8 cellular contexts compared by ENCODE assay signal in genomic region chr19:32971715-32972540, GRCh38. TPM values are rescaled to one million over a fixed set of nuclear protein-coding genes. Genes with fewer than 3 reads are reported as not detected.
DNase-seq lines count a peak whose midpoint lies in the region; ATAC-seq lines count a peak whose summit lies in the region.

Gene CEP89 (minus strand): TSS chr19:32971958. CDS start chr19:32971874, 84 bp downstream.
Gene FAAP24 (plus strand): TSS chr19:32972242. CDS start chr19:32973197, 955 bp downstream.

- WGBS in esophagus, 2 donors, result 1% methylated on average over 57 of the region's 57 CpGs

- H3K27me3 ChIP-seq in esophagus (ENCODE audit: control insufficient read depth in 1 of 2, insufficient read depth in 2 of 2, low read length in 2 of 2) (no peaks in the 10 kb centered on the region), mucosa of rectum (ENCODE audit: control insufficient read depth in 2 of 2, insufficient read depth in 2 of 2, low read length in 2 of 2) (no peaks in the 10 kb centered on the region)

- H3K36me3 ChIP-seq in esophagus (ENCODE audit: control insufficient read depth in 2 of 2, insufficient read depth in 2 of 2, low read length in 1 of 2) (peaks cover 0 to 2% of the 10 kb centered on the region in 2 donors), mucosa of rectum (ENCODE audit: control insufficient read depth in 2 of 2, insufficient read depth in 2 of 2, low read length in 2 of 2) (peaks cover 0 to 2% of the 10 kb centered on the region in 2 donors)

- peaks cover 4% of the 10 kb centered on the region for H3K36me3 Mint-ChIP-seq in IgD-negative memory B cell

- H3K27ac Mint-ChIP-seq in IgD-negative memory B cell, result peak within 1 kb of the TSS; percentile 89 to 98 (median 95)

- DNase-seq in DMS153 (lab: John Stamatoyannopoulos, UW) (peak; percentile 99), OCI-M1 (lab: John Stamatoyannopoulos, UW) (peak; percentile 100), activated T-cell treated with anti-CD3 and anti-CD28 coated beads for 48 hours (ENCODE audit: low read depth) (peak; percentile 96)
- peak; percentile 93 to 95 for DNase-seq in stimulated activated CD8-positive, alpha-beta memory T cell treated with anti-CD3 and anti-CD28 coated beads, Interleukin-4, amount 100 ng/mL, for 4 hours (ENCODE audit: low read depth in 2 of 2, low spot score in 1 of 2)

- no peaks in the 10 kb centered on the region for H3K9me3 Mint-ChIP-seq in IgD-negative memory B cell

- ATAC-seq in GM21576 (IDR thresholded peaks at IDR 0.05; ENCODE audit: unreplicated experiment), result peak; percentile 99

- H3K4me1 Mint-ChIP-seq in IgD-negative memory B cell, result peaks cover 12 to 17% (median 12%) of the 10 kb centered on the region in 3 donors

- peak within 1 kb of the TSS; percentile 96 to 99 (median 98) for H3K4me3 Mint-ChIP-seq in IgD-negative memory B cell

- peak within 1 kb of the TSS; percentile 74 to 96 for H3K4me3 ChIP-seq in esophagus (ENCODE audit: low read depth in 1 of 2, low read length in 2 of 2)
- H3K4me3 ChIP-seq in mucosa of rectum (ENCODE audit: low read length in 2 of 2), result peak within 1 kb of the TSS; percentile 93

- no peaks in the 10 kb centered on the region for H3K9me3 ChIP-seq in esophagus (ENCODE audit: control insufficient read depth in 2 of 2, insufficient read depth in 1 of 2, low read depth in 1 of 2, low read length in 1 of 2)
- no peaks in the 10 kb centered on the region for H3K9me3 ChIP-seq in mucosa of rectum (ENCODE audit: control insufficient read depth in 2 of 2, low read length in 2 of 2)

- H3K27me3 Mint-ChIP-seq in IgD-negative memory B cell, result no peaks in the 10 kb centered on the region

- H3K4me1 ChIP-seq in esophagus (ENCODE audit: control insufficient read depth in 2 of 2, insufficient read depth in 2 of 2, low read length in 1 of 2) (peaks cover 0 to 4% of the 10 kb centered on the region in 2 donors), mucosa of rectum (ENCODE audit: control insufficient read depth in 2 of 2, insufficient read depth in 2 of 2, low read length in 2 of 2) (peaks cover 10 to 12% of the 10 kb centered on the region in 2 donors)

- H3K9ac ChIP-seq in mucosa of rectum (ENCODE audit: low read depth in 1 of 2, low read length in 2 of 2), result peak within 1 kb of the TSS; percentile 89 to 90

- H3K27ac ChIP-seq in esophagus (ENCODE audit: low read depth in 2 of 2, low read length in 1 of 2) (peak within 1 kb of the TSS; percentile 75 to 91), mucosa of rectum (ENCODE audit: low read depth in 2 of 2, low read length in 2 of 2) (peak within 1 kb of the TSS; percentile 72 to 82)

RNA-seq across cellular contexts. Expression of gene CEP89, which starts in this region (rescaled TPM):
- polyA plus RNA-seq in IgD-negative memory B cell (11.8 TPM), esophagus (1 to 10 TPM; 6.3 to 8.2 TPM)

RNA-seq across cellular contexts. Expression of gene FAAP24, which starts in this region (rescaled TPM):
- polyA plus RNA-seq in IgD-negative memory B cell (3.5 TPM), esophagus (1 to 10 TPM in 1 of 2 donors, under 1 TPM in 1; 0.51 to 1.7 TPM)

Comparison
In these comparisons a context has a peak if more than half of its experiments do, and no peak if none do; other contexts are left out.
1. Peak in every context shown above with its lines: DNase-seq, ATAC-seq, H3K4me3 ChIP-seq and H3K27ac ChIP-seq.